In genomic region chr9:3887798-3888495, GRCh38 we compare ENCODE assay signal across 3 cellular contexts.
TF ChIP-seq lines count a peak whose summit lies in the region.

No MANE protein-coding gene starts in this region.

TF ChIP-seq in HCT116, 20 proteins besides CTCF, POLR2A, EP300 and RAD21 (continued from another document):
- TF ChIP-seq POLR2AphosphoS5 (IDR thresholded peaks at IDR 0.05; ENCODE audit: low read depth, low read length) (no peak), REST (IDR thresholded peaks at IDR 0.05; ENCODE audit: low read depth) (no peak), CBX3 (IDR thresholded peaks at IDR 0.05; ENCODE audit: low read depth) (no peak), EZH2phosphoT487 (IDR thresholded peaks at IDR 0.05; ENCODE audit: borderline replicate concordance) (no peak), ATF3 (IDR thresholded peaks at IDR 0.05) (no peak), EZH2 (IDR thresholded peaks at IDR 0.05) (no peak), SRF (IDR thresholded peaks at IDR 0.05; ENCODE audit: low read depth) (no peak), TCF7L2 (IDR thresholded peaks at IDR 0.05; ENCODE audit: borderline replicate concordance, extremely low read depth, insufficient read depth, insufficient read length) (no peak), FOSL1 (IDR thresholded peaks at IDR 0.05; ENCODE audit: low read depth) (no peak), ELF1 (IDR thresholded peaks at IDR 0.05; ENCODE audit: borderline replicate concordance, low read depth) (no peak), SP1 (IDR thresholded peaks at IDR 0.05; ENCODE audit: low read depth) (no peak), ZFX (IDR thresholded peaks at IDR 0.05) (no peak)

TF ChIP-seq in GM12878, 131 proteins besides CTCF, POLR2A, EP300 and RAD21 (continued from another document):
- TF ChIP-seq EGR1 (IDR thresholded peaks at IDR 0.05; ENCODE audit: borderline replicate concordance in 1 of 2, low read depth in 2 of 2, low read length in 2 of 2): no peak
- no peak for TF ChIP-seq STAT1 (conservative IDR thresholded peaks at IDR 0.05)
- no peak for TF ChIP-seq ATF3 (IDR thresholded peaks at IDR 0.05; ENCODE audit: borderline replicate concordance, extremely low read depth, low read depth, low read length)
- TF ChIP-seq MXI1 (IDR thresholded peaks at IDR 0.05; ENCODE audit: low read depth, low read length): no peak

TF ChIP-seq in neural cell, 6 proteins besides CTCF, POLR2A, EP300 and RAD21 (continued from another document):
- TF ChIP-seq REST (IDR thresholded peaks at IDR 0.05; ENCODE audit: borderline replicate concordance) (no peak), EZH2 (IDR thresholded peaks at IDR 0.05; ENCODE audit: borderline replicate concordance, insufficient read depth, low read length, poor library complexity, severe bottlenecking) (no peak)
